In the genomic region with DNA sequence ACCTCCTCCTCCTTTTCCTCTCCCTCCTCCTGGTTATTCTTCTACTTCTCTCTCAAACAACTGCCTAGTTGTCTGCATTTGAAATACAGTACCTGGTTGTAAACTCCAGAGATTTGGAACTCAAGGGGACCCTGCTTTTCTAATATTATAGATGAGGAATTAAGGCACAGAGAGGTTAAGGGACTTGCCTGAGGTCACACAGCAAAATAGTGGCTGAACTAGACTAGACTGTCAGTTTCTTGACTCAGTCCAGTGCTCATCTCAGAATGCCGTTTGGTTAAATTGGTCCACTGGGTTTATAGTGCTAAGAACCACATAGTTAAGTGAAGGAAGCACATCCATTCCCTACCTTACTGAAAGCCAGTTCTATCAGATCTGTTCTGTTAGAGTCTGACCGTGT, we compare ENCODE assay signal across 23 cellular contexts.
"Had no signal": no experiment of that assay in that cellular context is flagged by ENCODE, and none has a peak within 500 bp of the region (broad histone marks: within the 10 kb centered on the region; RNA-seq: fewer than 3 reads in every experiment).

No MANE protein-coding gene starts in this region.

- H2AFZ ChIP-seq: hepatocyte had no signal

- H3K36me3 ChIP-seq: colonic mucosa, esophagus muscularis mucosa, gastroesophageal sphincter, heart left ventricle, lower lobe of right lung had no signal

- H3K4me1 ChIP-seq: colonic mucosa, esophagus muscularis mucosa, foreskin keratinocyte, gastroesophageal sphincter, heart left ventricle, lower lobe of right lung had no signal

- H3K4me3 ChIP-seq: colonic mucosa, esophagus muscularis mucosa, gastroesophageal sphincter, heart left ventricle, hepatocyte, lower lobe of right lung, mucosa of descending colon had no signal

- H3K36me3 Mint-ChIP-seq: immature natural killer cell, mesothelial cell of epicardium, naive B cell had no signal

- H3K4me2 ChIP-seq: hepatocyte had no signal

- H3K79me2 ChIP-seq: hepatocyte had no signal

- FAIRE-seq: endothelial cell of umbilical vein, frontal cortex, kidney had no signal

- H3K27me3 ChIP-seq: colonic mucosa, heart left ventricle, hepatocyte had no signal

- H3K4me3 Mint-ChIP-seq: dendritic cell treated with granulocyte-macrophage colony-stimulating factor and Interleukin-4, amounts not matched to agents 40 ng/mL and 50 ng/mL, for 4 days; immature natural killer cell; mesothelial cell of epicardium; naive B cell had no signal

- H3K27ac ChIP-seq: colonic mucosa, esophagus muscularis mucosa, foreskin keratinocyte, gastroesophageal sphincter, heart left ventricle, hepatocyte, lower lobe of right lung had no signal

- H3K27ac Mint-ChIP-seq: dendritic cell treated with granulocyte-macrophage colony-stimulating factor and Interleukin-4, amounts not matched to agents 40 ng/mL and 50 ng/mL, for 4 days; immature natural killer cell; mesothelial cell of epicardium had no signal

- H3K4me1 Mint-ChIP-seq: immature natural killer cell, naive B cell had no signal

- ATAC-seq: gastroesophageal sphincter, heart left ventricle, left colon, left lobe of liver, left ventricle myocardium superior, mucosa of descending colon had no signal

- H3K9me3 ChIP-seq: colonic mucosa had no signal

- H3K9me3 Mint-ChIP-seq: immature natural killer cell had no signal

- DNase-seq: colonic mucosa; cortex of kidney; effector CD8-positive, alpha-beta T cell; heart left ventricle; hypothalamus; immature natural killer cell; kidney; kidney glomerular epithelial cell; left colon; left ventricle myocardium superior; lower lobe of right lung; mesenchymal stem cell; naive B cell had no signal
